Comparison of ENCODE assay signal across 25 cellular contexts in genomic region chr7:129391546-129392211, GRCh38. TPM values are rescaled to one million over a fixed set of nuclear protein-coding genes. Genes with fewer than 3 reads are reported as not detected.
"Had no signal": no experiment of that assay in that cellular context is flagged by ENCODE, and none has a peak within 500 bp of the region (broad histone marks: within the 10 kb centered on the region; RNA-seq: fewer than 3 reads in every experiment).

No MANE protein-coding gene starts in this region.

- ATAC-seq: activated CD8-positive, alpha-beta memory T cell treated with anti-CD3 and anti-CD28 coated beads, Interleukin-2, amount 10 ng/mL, durations not matched to agents 7 days and 5 days; activated CD8-positive, alpha-beta T cell treated with anti-CD3 and anti-CD28 coated beads for 36 hours; activated naive CD8-positive, alpha-beta T cell treated with anti-CD3 and anti-CD28 coated beads, Interleukin-2, amount 50 U/mL, for 24 hours; gastroesophageal sphincter; left colon; lower lobe of right lung; naive thymus-derived CD8-positive, alpha-beta T cell; right lobe of liver; stimulated activated memory B cell treated with anti-CD40 and anti-IgM and Interleukin-4, amounts not matched to agents 10 μg/mL and 1 μg/mL and 100 μg/mL, for 72 hours; T-cell had no signal

- H3K27ac ChIP-seq: lower lobe of right lung, right lobe of liver, stomach, testis, uterus, VCaP had no signal

- H3K36me3 ChIP-seq: uterus had no signal

- H3K4me3 ChIP-seq: gastroesophageal sphincter, lower lobe of right lung, right lobe of liver, smooth muscle cell, stomach, testis, uterus had no signal

- H3K27me3 ChIP-seq: gastroesophageal sphincter, right lobe of liver, stomach, testis, uterus had no signal

- H3K9me3 ChIP-seq: gastroesophageal sphincter, lower lobe of right lung, right lobe of liver, stomach, testis, uterus had no signal

- DNase-seq: activated CD4-positive, alpha-beta T cell treated with anti-CD3 and anti-CD28 coated beads, Interleukin-2, amount 10 ng/mL, durations not matched to agents 7 days and 5 days; activated CD4-positive, CD25-positive, alpha-beta regulatory T cell treated with anti-CD3 and anti-CD28 coated beads, Interleukin-2, amount 50 U/mL, for 72 hours; activated CD8-positive, alpha-beta memory T cell treated with anti-CD3 and anti-CD28 coated beads, Interleukin-2, amount 10 ng/mL, durations not matched to agents 7 days and 5 days; activated CD8-positive, alpha-beta T cell treated with anti-CD3 and anti-CD28 coated beads for 36 hours; activated effector memory CD4-positive, alpha-beta T cell treated with anti-CD3 and anti-CD28 coated beads, Interleukin-2, amount 50 U/mL, for 16 hours; activated naive CD4-positive, alpha-beta T cell treated with anti-CD3 and anti-CD28 coated beads, Interleukin-2, amount 50 U/mL, for 16 hours; activated naive CD8-positive, alpha-beta T cell treated with anti-CD3 and anti-CD28 coated beads, Interleukin-2, amount 50 U/mL, for 24 hours; activated T-cell treated with anti-CD3 and anti-CD28 coated beads for 4 hours; effector memory CD4-positive, alpha-beta T cell; head of caudate nucleus; islet precursor cell; left colon; lower lobe of right lung; naive thymus-derived CD8-positive, alpha-beta T cell; right lobe of liver; stimulated activated CD4-positive, alpha-beta T cell treated with anti-CD3 and anti-CD28 coated beads, Interleukin-15, amount 100 ng/mL, for 24 hours; stomach; T-cell; testis; trophoblast cell; uterus had no signal

- H3K4me1 ChIP-seq: lower lobe of right lung, stomach, testis, uterus had no signal

RNA-seq across cellular contexts. Expression of gene STRIP2, which starts 42.6 kb away (rescaled TPM):
- polyA plus RNA-seq: naive thymus-derived CD8-positive, alpha-beta T cell had no signal
